Comparison of ENCODE assay signal across 19 cellular contexts in genomic region chr3:14783480-14784086, GRCh38. TPM values are rescaled to one million over a fixed set of nuclear protein-coding genes. Genes with fewer than 3 reads are reported as not detected.
"Had no signal": no experiment of that assay in that cellular context is flagged by ENCODE, and none has a peak within 500 bp of the region (broad histone marks: within the 10 kb centered on the region; RNA-seq: fewer than 3 reads in every experiment).

No MANE protein-coding gene starts in this region.

- H3K27ac ChIP-seq: epithelial cell of prostate, esophagus squamous epithelium, gastroesophageal sphincter, hepatocyte, neutrophil, tibial artery, uterus had no signal

- DNase-seq: effector memory CD4-positive, alpha-beta T cell; esophagus squamous epithelium; foreskin fibroblast; kidney glomerular epithelial cell; mesendoderm; naive thymus-derived CD4-positive, alpha-beta T cell; nephron progenitor cell; small intestine; stimulated activated CD4-positive, alpha-beta T cell treated with anti-CD3 and anti-CD28 coated beads, Interleukin-4, amount 100 ng/mL, for 1 hour; stimulated activated CD8-positive, alpha-beta memory T cell treated with anti-CD3 and anti-CD28 coated beads, Interleukin-4, amount 100 ng/mL, for 48 hours; uterus had no signal

- H3K4me1 ChIP-seq: gastroesophageal sphincter, tibial artery, uterus had no signal

- H3K4me3 ChIP-seq: esophagus squamous epithelium, gastroesophageal sphincter, hepatocyte, tibial artery, upper lobe of left lung, uterus had no signal

- H3K27ac Mint-ChIP-seq: naive thymus-derived CD4-positive, alpha-beta T cell; stimulated activated effector memory CD8-positive, alpha-beta T cell treated with anti-CD3 and anti-CD28 coated beads, Interleukin-12 subunit alpha, Interleukin-12 subunit beta, amount 100 ng/mL, for 72 hours; stimulated activated naive CD8-positive, alpha-beta T cell treated with anti-CD3 and anti-CD28 coated beads, Interleukin-15, Interleukin-2, amounts not matched to agents 100 ng/mL and 50 ng/mL, for 24 hours had no signal

- H3K27me3 ChIP-seq: hepatocyte, upper lobe of left lung, uterus had no signal

- H3K4me3 Mint-ChIP-seq: naive thymus-derived CD4-positive, alpha-beta T cell; nephron progenitor cell; stimulated activated effector memory CD8-positive, alpha-beta T cell treated with anti-CD3 and anti-CD28 coated beads, Interleukin-12 subunit alpha, Interleukin-12 subunit beta, amount 100 ng/mL, for 72 hours; stimulated activated naive CD8-positive, alpha-beta T cell treated with anti-CD3 and anti-CD28 coated beads, Interleukin-15, Interleukin-2, amounts not matched to agents 100 ng/mL and 50 ng/mL, for 24 hours had no signal

- H3K36me3 ChIP-seq: esophagus squamous epithelium, gastroesophageal sphincter, neutrophil, tibial artery, upper lobe of left lung, uterus had no signal

- H3K9me3 ChIP-seq: neutrophil had no signal

- H3K4me1 Mint-ChIP-seq: naive thymus-derived CD4-positive, alpha-beta T cell; nephron progenitor cell; stimulated activated effector memory CD8-positive, alpha-beta T cell treated with anti-CD3 and anti-CD28 coated beads, Interleukin-12 subunit alpha, Interleukin-12 subunit beta, amount 100 ng/mL, for 72 hours had no signal

- ATAC-seq: gastroesophageal sphincter; naive thymus-derived CD4-positive, alpha-beta T cell; stimulated activated effector memory CD8-positive, alpha-beta T cell treated with anti-CD3 and anti-CD28 coated beads, Interleukin-12 subunit alpha, Interleukin-12 subunit beta, amount 100 ng/mL, for 72 hours had no signal

- H3K36me3 Mint-ChIP-seq: stimulated activated effector memory CD8-positive, alpha-beta T cell treated with anti-CD3 and anti-CD28 coated beads, Interleukin-12 subunit alpha, Interleukin-12 subunit beta, amount 100 ng/mL, for 72 hours had no signal

RNA-seq across cellular contexts. Expression of gene FGD5, which starts 35.2 kb away (rescaled TPM):
- polyA plus RNA-seq: naive thymus-derived CD4-positive, alpha-beta T cell had no signal
